Comparison of ENCODE assay signal across 9 cellular contexts in genomic region chr5:79829260-79829659, GRCh38.
DNase-seq lines count a peak whose midpoint lies in the region; ATAC-seq and TF ChIP-seq lines count a peak whose summit lies in the region.
"Had no signal": no experiment of that assay in that cellular context is flagged by ENCODE, and none has a peak within 500 bp of the region (broad histone marks: within the 10 kb centered on the region; RNA-seq: fewer than 3 reads in every experiment).

No MANE protein-coding gene starts in this region.

- no peaks in the 10 kb centered on the region for H3K36me3 ChIP-seq in kidney epithelial cell (ENCODE audit: control insufficient read depth, insufficient read depth, low read length)

- H2AFZ ChIP-seq in H9 (ENCODE audit: low read length), result no peak overlapping the region

- H2BK12ac ChIP-seq in H9 (ENCODE audit: insufficient read length, low read depth, low read length), result no peak overlapping the region

- H3K18ac ChIP-seq in H9 (ENCODE audit: insufficient read length, low read depth, low read length), result no peak overlapping the region

- no peak overlapping the region for H3K4ac ChIP-seq in H9 (ENCODE audit: low read depth, low read length)

- H3T11ph ChIP-seq in H9 (ENCODE audit: low read length), result no peak overlapping the region

- no peak overlapping the region for H4K8ac ChIP-seq in H9 (replicated peaks; ENCODE audit: insufficient read length, low read depth, low read length)

- H3K9me3 ChIP-seq in H9 (ENCODE audit: control insufficient read depth, low read depth, low read length), result no peaks in the 10 kb centered on the region

- no peaks in the 10 kb centered on the region for H3K23me2 ChIP-seq in H9 (ENCODE audit: insufficient read length, low read depth, low read length, poor library complexity, severe bottlenecking)

- H2BK5ac ChIP-seq in H9 (ENCODE audit: insufficient read length, low read length), result no peak overlapping the region

- no peaks in the 10 kb centered on the region for H3K27me3 ChIP-seq in H9 (ENCODE audit: insufficient read depth, low read length)
- H3K27me3 ChIP-seq in kidney epithelial cell (ENCODE audit: control insufficient read depth, insufficient read depth, low read length), result peaks cover 2% of the 10 kb centered on the region

- ATAC-seq in HG03457 (IDR thresholded peaks at IDR 0.05; ENCODE audit: unreplicated experiment), result no peak

- CTCF ChIA-PET in Calu3 (lab: Charles Lee), result no interaction called here

- no peak overlapping the region for H2AK5ac ChIP-seq in H9 (ENCODE audit: insufficient read length, low read length)

- H3K36me3 Mint-ChIP-seq in Calu3 (ENCODE audit: insufficient read depth, unreplicated experiment) (no peaks in the 10 kb centered on the region), H9 (ENCODE audit: insufficient read depth in 1 of 3, low read depth in 3 of 3) (no peaks in the 10 kb centered on the region)

- H3K27me3 Mint-ChIP-seq in Calu3 (ENCODE audit: unreplicated experiment), result peaks cover 25% of the 10 kb centered on the region
- no peaks in the 10 kb centered on the region; the same call in none of the 2 replicates for H3K27me3 Mint-ChIP-seq in H9 (ENCODE audit: low read depth)

- BruUV-seq in Calu3 (replicated peaks; lab: Mats Ljungman, UMichigan), result no TSS peak

- H2BK20ac ChIP-seq in H9 (ENCODE audit: low read depth, low read length, poor library complexity, severe bottlenecking), result no peak overlapping the region

- DNase-seq in Calu3 (peak; percentile 26), H9 (peak; percentile 81), kidney epithelial cell (ENCODE audit: low read depth) (no peak), NCI-H2107 (lab: John Stamatoyannopoulos, UW) (no peak)
- no peak for DNase-seq in activated naive CD4-positive, alpha-beta T cell treated with Interleukin-2 at 50 U/mL for 16 hours
- no peak for DNase-seq in activated CD8-positive, alpha-beta memory T cell treated with anti-CD3 and anti-CD28 coated beads, Interleukin-2, amount 50 U/mL, for 4 hours
- DNase-seq: NCI-H1694 treated with DMSO at 0.1 percent for 48 hours had no signal

- H3K56ac ChIP-seq in H9 (ENCODE audit: insufficient read length, low read depth, low read length), result no peak overlapping the region

- no peak overlapping the region for H3K9ac ChIP-seq in H9 (ENCODE audit: extremely low read depth, insufficient read length, low read length)

- no peak overlapping the region for H4K5ac ChIP-seq in H9 (ENCODE audit: insufficient read length, low read depth, low read length)

- H3K14ac ChIP-seq in H9 (ENCODE audit: insufficient read depth, low read length), result no peak overlapping the region

- H3K4me2 ChIP-seq in H9 (ENCODE audit: insufficient read depth, insufficient read length, low read length), result no peak overlapping the region

- H3K79me2 ChIP-seq in H9 (ENCODE audit: insufficient read depth, low read length), result no peaks in the 10 kb centered on the region

- no peak overlapping the region for H3K27ac ChIP-seq in H9 (ENCODE audit: insufficient read length, low read depth, low read length)

- intact Hi-C loops in Calu3 (cut with micrococcal nuclease; ENCODE audit: unreplicated experiment), result no loop called here

- no peak overlapping the region for H4K91ac ChIP-seq in H9 (ENCODE audit: insufficient read length, low read depth, low read length)

- H2BK120ac ChIP-seq in H9 (ENCODE audit: low read depth, low read length, poor library complexity, severe bottlenecking), result no peak overlapping the region

- H2BK15ac ChIP-seq in H9 (ENCODE audit: low read depth, low read length), result no peak overlapping the region

- H3K4me3 Mint-ChIP-seq in Calu3 (ENCODE audit: low read depth, unreplicated experiment) (no peak overlapping the region), H9 (no peak overlapping the region)

- H3K23ac ChIP-seq in H9 (ENCODE audit: insufficient read length, low read depth, low read length), result no peak overlapping the region

- TF ChIP-seq CTCF in Calu3 (IDR thresholded peaks at IDR 0.05; ENCODE audit: unreplicated experiment) (no peak), H9 (conservative IDR thresholded peaks at IDR 0.05) (peak; percentile 72), WI38 (IDR thresholded peaks at IDR 0.05; ENCODE audit: low read depth, low read length) (peak; percentile 23; the same call in 1 of the 2 replicates), kidney epithelial cell (IDR thresholded peaks at IDR 0.05; ENCODE audit: insufficient read depth, low read length, poor library complexity, severe bottlenecking) (peak; percentile 33)

- H3K4me1 ChIP-seq in H9 (ENCODE audit: insufficient read depth, low read length), result no peaks in the 10 kb centered on the region

- no peaks in the 10 kb centered on the region for H3K4me1 Mint-ChIP-seq in Calu3 (ENCODE audit: low read depth, unreplicated experiment)
- no peaks in the 10 kb centered on the region for H3K4me1 Mint-ChIP-seq in H9

- no peak overlapping the region for H3K4me3 ChIP-seq in WI38 (ENCODE audit: low read depth, low read length)
- no peak overlapping the region for H3K4me3 ChIP-seq in kidney epithelial cell (ENCODE audit: low read depth, low read length)

- H3K9me3 Mint-ChIP-seq in Calu3 (ENCODE audit: low read depth, unreplicated experiment) (no peaks in the 10 kb centered on the region), H9 (no peaks in the 10 kb centered on the region)

- H3K27ac Mint-ChIP-seq in Calu3 (ENCODE audit: unreplicated experiment), result no peak overlapping the region
- H3K27ac Mint-ChIP-seq in H9, result peak overlapping the region in 1 of 3 experiments; percentile 71; a peak in 1 of 7 replicates

- H3K79me1 ChIP-seq in H9 (ENCODE audit: insufficient read depth, low read depth, low read length, poor library complexity, severe bottlenecking), result no peaks in the 10 kb centered on the region

- H4K20me1 ChIP-seq in H9 (ENCODE audit: control insufficient read depth, insufficient read depth, insufficient read length), result no peaks in the 10 kb centered on the region

- no CpG with 5 or more reads among the region's 9 CpGs for WGBS in H9 (ENCODE audit: extremely low coverage, insufficient read length, low lambda C conversion rate)

Comparison
In these comparisons a context has a peak if more than half of its experiments do, and no peak if none do; other contexts are left out.
1. DNase-seq: peak in Calu3 (single experiment) and H9 (single experiment); none in kidney epithelial cell (single experiment), NCI-H2107 (single experiment), activated naive CD4-positive, alpha-beta T cell treated with Interleukin-2 at 50 U/mL for 16 hours (single experiment) and activated CD8-positive, alpha-beta memory T cell treated with anti-CD3 and anti-CD28 coated beads, Interleukin-2, amount 50 U/mL, for 4 hours (single experiment).